23 cellular contexts compared by ENCODE assay signal in genomic region chr17:35668807-35669206, GRCh38.
"Had no signal": no experiment of that assay in that cellular context is flagged by ENCODE, and none has a peak within 500 bp of the region (broad histone marks: within the 10 kb centered on the region; RNA-seq: fewer than 3 reads in every experiment).

No MANE protein-coding gene starts in this region.

- H3K9me3 ChIP-seq: ascending aorta, body of pancreas had no signal

- H3K4me1 Mint-ChIP-seq: activated B cell treated with CpG ODN at 0.5 μM for 24 hours; activated CD4-positive, alpha-beta memory T cell treated with anti-CD3 and anti-CD28 coated beads, Interleukin-2, amount 10 ng/mL, durations not matched to agents 7 days and 5 days; activated CD4-positive, alpha-beta T cell treated with anti-CD3 and anti-CD28 coated beads, Interleukin-2, amount 10 ng/mL, durations not matched to agents 7 days and 5 days; activated naive CD4-positive, alpha-beta T cell treated with anti-CD3 and anti-CD28 coated beads, Interleukin-2, amount 50 U/mL, for 24 hours had no signal

- H3K27ac ChIP-seq: ascending aorta, body of pancreas had no signal

- H3K4me3 ChIP-seq: ascending aorta, body of pancreas had no signal

- H3K4me3 Mint-ChIP-seq: activated B cell treated with CpG ODN at 0.5 μM for 24 hours; activated CD4-positive, alpha-beta memory T cell treated with anti-CD3 and anti-CD28 coated beads, Interleukin-2, amount 10 ng/mL, durations not matched to agents 7 days and 5 days; activated CD4-positive, alpha-beta T cell treated with anti-CD3 and anti-CD28 coated beads, Interleukin-2, amount 10 ng/mL, durations not matched to agents 7 days and 5 days; activated naive CD4-positive, alpha-beta T cell treated with anti-CD3 and anti-CD28 coated beads, Interleukin-2, amount 50 U/mL, for 24 hours; activated T-helper 1 cell treated with anti-CD3 and anti-CD28 coated beads, Interleukin-12 subunit alpha, Interleukin-12 subunit beta, Interleukin-2, Interleukin-4 antibody, amounts not matched to agents 30 ng/mL and 10 ng/mL and 1 ng/mL, durations not matched to agents 14 hours and 24 hours and 36 hours; T-helper 17 cell had no signal

- H3K27ac Mint-ChIP-seq: activated B cell treated with CpG ODN at 0.5 μM for 24 hours; activated CD4-positive, alpha-beta memory T cell treated with anti-CD3 and anti-CD28 coated beads, Interleukin-2, amount 10 ng/mL, durations not matched to agents 7 days and 5 days; activated CD4-positive, alpha-beta T cell treated with anti-CD3 and anti-CD28 coated beads, Interleukin-2, amount 10 ng/mL, durations not matched to agents 7 days and 5 days; activated naive CD4-positive, alpha-beta T cell treated with anti-CD3 and anti-CD28 coated beads, Interleukin-2, amount 50 U/mL, for 24 hours; activated T-helper 1 cell treated with anti-CD3 and anti-CD28 coated beads, Interleukin-12 subunit alpha, Interleukin-12 subunit beta, Interleukin-2, Interleukin-4 antibody, amounts not matched to agents 30 ng/mL and 10 ng/mL and 1 ng/mL, durations not matched to agents 14 hours and 24 hours and 36 hours; T-helper 17 cell had no signal

- H3K27me3 ChIP-seq: ascending aorta, body of pancreas had no signal

- H3K4me1 ChIP-seq: ascending aorta, body of pancreas had no signal

- H3K9me3 Mint-ChIP-seq: activated B cell treated with CpG ODN at 0.5 μM for 24 hours; activated CD4-positive, alpha-beta memory T cell treated with anti-CD3 and anti-CD28 coated beads, Interleukin-2, amount 10 ng/mL, durations not matched to agents 7 days and 5 days; activated CD4-positive, alpha-beta T cell treated with anti-CD3 and anti-CD28 coated beads, Interleukin-2, amount 10 ng/mL, durations not matched to agents 7 days and 5 days; activated naive CD4-positive, alpha-beta T cell treated with anti-CD3 and anti-CD28 coated beads, Interleukin-2, amount 50 U/mL, for 24 hours; activated T-helper 1 cell treated with anti-CD3 and anti-CD28 coated beads, Interleukin-12 subunit alpha, Interleukin-12 subunit beta, Interleukin-2, Interleukin-4 antibody, amounts not matched to agents 30 ng/mL and 10 ng/mL and 1 ng/mL, durations not matched to agents 14 hours and 24 hours and 36 hours had no signal

- ATAC-seq: body of pancreas, T-helper 17 cell had no signal

- DNase-seq: activated B cell treated with CpG ODN at 0.5 μM for 24 hours; activated CD4-positive, alpha-beta memory T cell treated with anti-CD3 and anti-CD28 coated beads, Interleukin-2, amount 10 ng/mL, durations not matched to agents 7 days and 5 days; activated CD4-positive, alpha-beta T cell treated with anti-CD3 and anti-CD28 coated beads, Interleukin-2, amount 10 ng/mL, durations not matched to agents 7 days and 5 days; activated CD8-positive, alpha-beta memory T cell treated with anti-CD3 and anti-CD28 coated beads, Interleukin-2, amount 50 U/mL, for 4 hours; activated effector memory CD4-positive, alpha-beta T cell treated with Interleukin-2 at 50 U/mL for 16 hours; activated naive CD4-positive, alpha-beta T cell; amniotic stem cell; body of pancreas; central memory CD4-positive, alpha-beta T cell; KG1; NCI-H1048; NCI-H1417; NCI-H1930; NCI-H2171 treated with DMSO at 0.1 percent for 48 hours; NCI-H226; NCI-H526 treated with DMSO at 0.1 percent for 48 hours; NCI-H82; SIG-M5; T-helper 17 cell; T-helper 9 cell had no signal

- H3K27me3 Mint-ChIP-seq: activated B cell treated with CpG ODN at 0.5 μM for 24 hours; activated CD4-positive, alpha-beta memory T cell treated with anti-CD3 and anti-CD28 coated beads, Interleukin-2, amount 10 ng/mL, durations not matched to agents 7 days and 5 days; activated CD4-positive, alpha-beta T cell treated with anti-CD3 and anti-CD28 coated beads, Interleukin-2, amount 10 ng/mL, durations not matched to agents 7 days and 5 days; activated naive CD4-positive, alpha-beta T cell treated with anti-CD3 and anti-CD28 coated beads, Interleukin-2, amount 50 U/mL, for 24 hours; T-helper 17 cell had no signal
